Comparison of ENCODE assay signal across 15 cellular contexts in genomic region chr18:41731887-41732286, GRCh38.
DNase-seq lines count a peak whose midpoint lies in the region; ATAC-seq, FAIRE-seq and TF ChIP-seq lines count a peak whose summit lies in the region.
"Had no signal": no experiment of that assay in that cellular context is flagged by ENCODE, and none has a peak within 500 bp of the region (broad histone marks: within the 10 kb centered on the region; RNA-seq: fewer than 3 reads in every experiment).

No MANE protein-coding gene starts in this region.

- H3K9me3 Mint-ChIP-seq in stimulated activated naive CD8-positive, alpha-beta T cell treated with anti-CD3 and anti-CD28 coated beads, Interleukin-15, amount 100 ng/mL, for 72 hours = no peaks in the 10 kb centered on the region

- no peak for ATAC-seq in stimulated activated naive CD8-positive, alpha-beta T cell treated with anti-CD3 and anti-CD28 coated beads, Interleukin-15, amount 100 ng/mL, for 72 hours

- H3K27me3 Mint-ChIP-seq in stimulated activated naive CD8-positive, alpha-beta T cell treated with anti-CD3 and anti-CD28 coated beads, Interleukin-15, amount 100 ng/mL, for 72 hours = no peaks in the 10 kb centered on the region
- H3K27me3 Mint-ChIP-seq: B cell; CD4-positive, alpha-beta memory T cell had no signal

- H3K4me2 ChIP-seq in keratinocyte (ENCODE audit: control insufficient read depth, extremely low read depth, insufficient read depth, low read depth, low read length) = no peak overlapping the region

- DNase-seq in DMS53 treated with DMSO at 0.1 percent for 48 hours (lab: John Stamatoyannopoulos, UW; ENCODE audit: unreplicated experiment) = peak; percentile 14
- peak; percentile 37 for DNase-seq in M059J (ENCODE audit: low read depth)
- DNase-seq in bronchial epithelial cell (ENCODE audit: low read depth) = peak; percentile 73
- no peak for DNase-seq in keratinocyte (ENCODE audit: low read depth, low spot score)
- no peak for DNase-seq in NCI-H187 treated with DMSO at 0.1 percent for 48 hours (lab: John Stamatoyannopoulos, UW)
- DNase-seq in SHP77 treated with DMSO at 0.1 percent for 48 hours (lab: John Stamatoyannopoulos, UW) = no peak
- DNase-seq in stimulated activated naive CD8-positive, alpha-beta T cell treated with anti-CD3 and anti-CD28 coated beads, Interleukin-15, amount 100 ng/mL, for 72 hours = no peak
- DNase-seq: CD4-positive, alpha-beta memory T cell; Karpas-422; NCI-H1417 treated with DMSO at 0.1 percent for 48 hours; NCI-H2029 treated with DMSO at 0.1 percent for 48 hours; NCI-H524; SJCRH30 had no signal

- H3K4me1 Mint-ChIP-seq in stimulated activated naive CD8-positive, alpha-beta T cell treated with anti-CD3 and anti-CD28 coated beads, Interleukin-15, amount 100 ng/mL, for 72 hours = no peaks in the 10 kb centered on the region
- H3K4me1 Mint-ChIP-seq: B cell; CD4-positive, alpha-beta memory T cell had no signal

- H2AFZ ChIP-seq in keratinocyte (ENCODE audit: control insufficient read depth, low read length) = no peak overlapping the region

- no peaks in the 10 kb centered on the region for H3K79me2 ChIP-seq in keratinocyte (ENCODE audit: control insufficient read depth, insufficient read depth, low read length)

- dilution Hi-C loops in keratinocyte (cut with MboI; ENCODE audit: extremely low pct_ligation_motif_present, low sequenced_read_pairs) = no loop called here

- no peaks in the 10 kb centered on the region for H3K36me3 ChIP-seq in bronchial epithelial cell (ENCODE audit: control insufficient read depth, insufficient read depth, low read length)
- no peaks in the 10 kb centered on the region for H3K36me3 ChIP-seq in keratinocyte (ENCODE audit: control insufficient read depth in 2 of 2, extremely low read depth in 1 of 2, insufficient read depth in 2 of 2, low read length in 2 of 2)
- H3K36me3 ChIP-seq: SJCRH30 had no signal

- FAIRE-seq in bronchial epithelial cell (lab: Jason Lieb, UNC) (no peak), keratinocyte (lab: Jason Lieb, UNC) (peak; percentile 41)
- FAIRE-seq: D721Med had no signal

- no peak overlapping the region for H3K27ac Mint-ChIP-seq in stimulated activated naive CD8-positive, alpha-beta T cell treated with anti-CD3 and anti-CD28 coated beads, Interleukin-15, amount 100 ng/mL, for 72 hours
- H3K27ac Mint-ChIP-seq: B cell; CD4-positive, alpha-beta memory T cell had no signal

- peaks cover 1% of the 10 kb centered on the region for H3K27me3 ChIP-seq in bronchial epithelial cell (ENCODE audit: control insufficient read depth, insufficient read depth, low read length)
- H3K27me3 ChIP-seq in keratinocyte (ENCODE audit: control insufficient read depth, extremely low read depth, insufficient read depth, low read length) = no peaks in the 10 kb centered on the region
- H3K27me3 ChIP-seq: SJCRH30 had no signal

- H3K4me3 ChIP-seq in bronchial epithelial cell (ENCODE audit: low read depth, low read length) (no peak overlapping the region), keratinocyte (ENCODE audit: control insufficient read depth in 2 of 3, extremely low read depth in 1 of 3, insufficient read depth in 2 of 3, low read depth in 1 of 3, low read length in 3 of 3) (no peak overlapping the region)
- H3K4me3 ChIP-seq: SJCRH30 had no signal

- no peaks in the 10 kb centered on the region for H3K9me3 ChIP-seq in keratinocyte (ENCODE audit: control insufficient read depth, low read depth, low read length)
- H3K9me3 ChIP-seq: SJCRH30 had no signal

- no peak overlapping the region for H3K4me3 Mint-ChIP-seq in stimulated activated naive CD8-positive, alpha-beta T cell treated with anti-CD3 and anti-CD28 coated beads, Interleukin-15, amount 100 ng/mL, for 72 hours
- H3K4me3 Mint-ChIP-seq: B cell; CD4-positive, alpha-beta memory T cell had no signal

- H4K20me1 ChIP-seq in keratinocyte (ENCODE audit: control insufficient read depth, extremely low read depth, insufficient read depth, low read length) = no peaks in the 10 kb centered on the region

- TF ChIP-seq CTCF in bronchial epithelial cell (IDR thresholded peaks at IDR 0.05; ENCODE audit: insufficient read depth, low read length, severe bottlenecking) = no peak
- no peak for TF ChIP-seq CTCF in keratinocyte (optimal IDR thresholded peaks at IDR 0.05 in 1 of 3, IDR thresholded peaks at IDR 0.05 in 1 of 3, conservative IDR thresholded peaks at IDR 0.05 in 1 of 3; ENCODE audit: extremely low read depth in 1 of 3, insufficient read depth in 2 of 3, low read length in 3 of 3)

- no peak overlapping the region for H3K27ac ChIP-seq in keratinocyte (ENCODE audit: control insufficient read depth, insufficient read depth, low read length)
- H3K27ac ChIP-seq: SJCRH30 had no signal

- no peak overlapping the region for H3K9ac ChIP-seq in keratinocyte (ENCODE audit: control insufficient read depth, extremely low read depth, insufficient read depth, low read length)

- H3K4me1 ChIP-seq in keratinocyte (ENCODE audit: control insufficient read depth, extremely low read depth, insufficient read depth, low read length) = no peaks in the 10 kb centered on the region
- H3K4me1 ChIP-seq: SJCRH30 had no signal

- H3K9me1 ChIP-seq in keratinocyte (ENCODE audit: control insufficient read depth, extremely low read depth, insufficient read depth, low read length) = no peaks in the 10 kb centered on the region

Comparison
In these comparisons a context has a peak if more than half of its experiments do, and no peak if none do; other contexts are left out.
1. DNase-seq: peak in DMS53 treated with DMSO at 0.1 percent for 48 hours (single experiment), M059J (single experiment) and bronchial epithelial cell (single experiment); none in keratinocyte (single experiment), NCI-H187 treated with DMSO at 0.1 percent for 48 hours (single experiment), SHP77 treated with DMSO at 0.1 percent for 48 hours (single experiment) and stimulated activated naive CD8-positive, alpha-beta T cell treated with anti-CD3 and anti-CD28 coated beads, Interleukin-15, amount 100 ng/mL, for 72 hours (0 of 2).